26 cellular contexts compared by ENCODE assay signal in genomic region chr6:157307661-157308060, GRCh38. TPM values are rescaled to one million over a fixed set of nuclear protein-coding genes. Genes with fewer than 3 reads are reported as not detected.
DNase-seq lines count a peak whose midpoint lies in the region; ATAC-seq, FAIRE-seq and TF ChIP-seq lines count a peak whose summit lies in the region.
"Had no signal": no experiment of that assay in that cellular context is flagged by ENCODE, and none has a peak within 500 bp of the region (broad histone marks: within the 10 kb centered on the region; RNA-seq: fewer than 3 reads in every experiment).

No MANE protein-coding gene starts in this region.

- no peak overlapping the region for H2AK9ac ChIP-seq in IMR-90 (replicated peaks; ENCODE audit: low read depth, low read length, poor library complexity)

- no peak overlapping the region for H3K56ac ChIP-seq in IMR-90 (ENCODE audit: extremely low read depth, insufficient read depth, low read length)

- H2BK15ac ChIP-seq in IMR-90 (ENCODE audit: low read depth, low read length) = no peak overlapping the region

- TF ChIP-seq EP300 in HepG2 (IDR thresholded peaks at IDR 0.05; ENCODE audit: low read depth in 2 of 2, low read length in 2 of 2) (no peak), HepG2 (CRISPR knock-in tag; IDR thresholded peaks at IDR 0.05; ENCODE audit: borderline replicate concordance) (no peak), K562 (IDR thresholded peaks at IDR 0.05; ENCODE audit: low read length) (no peak)

- ATAC-seq in HepG2 = no peak
- ATAC-seq in right lobe of liver = no peak
- no peak for ATAC-seq in IMR-90 (ENCODE audit: low read depth)
- ATAC-seq in K562 = no peak
- ATAC-seq in GM19328 (IDR thresholded peaks at IDR 0.05; ENCODE audit: unreplicated experiment) = no peak
- ATAC-seq: GM12878 had no signal

- no peak for FAIRE-seq in HepG2 (lab: Jason Lieb, UNC)
- FAIRE-seq in K562 (lab: Jason Lieb, UNC) = no peak
- FAIRE-seq: GM12878, GM12892, GM18507 had no signal

- H3K9me1 ChIP-seq in IMR-90 (ENCODE audit: insufficient read depth, low read length) = peaks cover 28% of the 10 kb centered on the region
- no peaks in the 10 kb centered on the region for H3K9me1 ChIP-seq in K562 (ENCODE audit: control insufficient read depth, insufficient read depth, low read length)

- no peak overlapping the region for H2BK5ac ChIP-seq in IMR-90 (ENCODE audit: low read depth, low read length, poor library complexity, severe bottlenecking)

- intact Hi-C loops in HepG2 (cut with micrococcal nuclease; ENCODE audit: unreplicated experiment) (no loop called here), right lobe of liver (cut with DNase I) (no loop called here), IMR-90 (cut with micrococcal nuclease) (no loop called here), K562 (cut with micrococcal nuclease) (no loop called here)

- CTCF ChIA-PET in HepG2 (lab: Yijun Ruan, JAX; ENCODE audit: low intra/inter-chr PET ratio, low total read pairs) (no interaction called here), IMR-90 (lab: Yijun Ruan, JAX) (no interaction called here), K562 (lab: Yijun Ruan, JAX; ENCODE audit: low intra/inter-chr PET ratio) (no interaction called here)

- H3K4me1 ChIP-seq in HepG2 (ENCODE audit: insufficient read depth, low read length) (peaks cover 13% of the 10 kb centered on the region), right lobe of liver (peaks cover 0 to 33% (median 12%) of the 10 kb centered on the region in 4 donors), IMR-90 (ENCODE audit: control insufficient read depth, insufficient read depth, low read length) (peaks cover 12% of the 10 kb centered on the region), K562 (replicated peaks in 1 of 2; ENCODE audit: control insufficient read depth in 2 of 2, insufficient read depth in 2 of 2, low read length in 2 of 2) (peaks cover 18 to 23% of the 10 kb centered on the region in 2 experiments)

- H3K9me3 ChIP-seq in HepG2 (ENCODE audit: low read length) (no peaks in the 10 kb centered on the region), right lobe of liver (no peaks in the 10 kb centered on the region), IMR-90 (ENCODE audit: control insufficient read depth, insufficient read depth, low read length) (no peaks in the 10 kb centered on the region), K562 (replicated peaks; ENCODE audit: control insufficient read depth, insufficient read depth, low read depth, low read length) (no peaks in the 10 kb centered on the region)
- H3K9me3 ChIP-seq: BE2C, BLaER1 had no signal

- no peak overlapping the region for H2BK20ac ChIP-seq in IMR-90 (ENCODE audit: low read depth, low read length)

- no peak overlapping the region for H2AK5ac ChIP-seq in IMR-90 (ENCODE audit: low read depth, low read length)

- H3K9ac ChIP-seq in HepG2 (ENCODE audit: insufficient read depth, low read depth, low read length) (no peak overlapping the region), IMR-90 (ENCODE audit: low read depth, low read length) (no peak overlapping the region), K562 (ENCODE audit: insufficient read depth in 1 of 2, low read depth in 2 of 2, low read length in 2 of 2) (no peak overlapping the region)
- H3K9ac ChIP-seq: BLaER1 had no signal

- H3K23ac ChIP-seq in IMR-90 (ENCODE audit: low read depth, low read length) = no peak overlapping the region

- TF ChIP-seq RAD21 in HepG2 (CRISPR knock-in tag; IDR thresholded peaks at IDR 0.05) (no peak), IMR-90 (IDR thresholded peaks at IDR 0.05; ENCODE audit: low read length) (no peak), K562 (CRISPR knock-in tag; conservative IDR thresholded peaks at IDR 0.05 in 1 of 2, IDR thresholded peaks at IDR 0.05 in 1 of 2) (no peak)

- H4K5ac ChIP-seq in IMR-90 (ENCODE audit: low read depth, low read length) = no peak overlapping the region

- H3K79me1 ChIP-seq in IMR-90 (ENCODE audit: low read depth in 1 of 2, low read length in 2 of 2) = peaks cover 13 to 31% of the 10 kb centered on the region in 2 experiments

- no peak overlapping the region for H3K18ac ChIP-seq in IMR-90 (ENCODE audit: low read depth, low read length)

- no peak overlapping the region for H2BK120ac ChIP-seq in IMR-90 (ENCODE audit: low read depth, low read length)

- H3K79me2 ChIP-seq in HepG2 (ENCODE audit: insufficient read depth, low read length) = no peaks in the 10 kb centered on the region
- H3K79me2 ChIP-seq in K562 (ENCODE audit: control insufficient read depth, insufficient read depth, low read length) = no peaks in the 10 kb centered on the region; the same call in 2 of the 3 replicates

- 98% methylated on average over 5 of the region's 5 CpGs for WGBS in HepG2 (ENCODE audit: low lambda C conversion rate)
- WGBS in right lobe of liver (ENCODE audit: insufficient coverage, low coverage, low lambda C conversion rate, missing lambda C conversion rate) = 78% methylated on average over 5 of the region's 5 CpGs
- 100% methylated on average over 1 of the region's 5 CpGs; no CpG with 5 or more reads in 1 of the 2 experiments for WGBS in IMR-90 (ENCODE audit: extremely low coverage in 2 of 2, insufficient read length in 1 of 2), 2 experiments
- WGBS in K562 (ENCODE audit: insufficient coverage, low coverage, missing lambda C conversion rate) = 91% methylated on average over 5 of the region's 5 CpGs

- dilution Hi-C loops in IMR-90 (cut with HindIII; ENCODE audit: low sequenced_read_pairs, unreplicated experiment) = no loop called here

- H2AFZ ChIP-seq in HepG2 (ENCODE audit: low read length) = no peak overlapping the region
- H2AFZ ChIP-seq in IMR-90 (replicated peaks; ENCODE audit: low read length, poor library complexity) = no peak overlapping the region
- H2AFZ ChIP-seq in K562 (ENCODE audit: low read depth, low read length) = no peak overlapping the region

- no peak for TF ChIP-seq CTCF in HepG2 (CRISPR knock-in tag; IDR thresholded peaks at IDR 0.05)
- no peak for TF ChIP-seq CTCF in right lobe of liver (IDR thresholded peaks at IDR 0.05)
- TF ChIP-seq CTCF in IMR-90 (conservative IDR thresholded peaks at IDR 0.05; ENCODE audit: low read depth, low read length) = no peak
- TF ChIP-seq CTCF in K562 (IDR thresholded peaks at IDR 0.05 in 2 of 3, conservative IDR thresholded peaks at IDR 0.05 in 1 of 3; ENCODE audit: insufficient read depth in 2 of 3, low read depth in 1 of 3, low read length in 3 of 3) = no peak

- DNase-seq in HepG2 (ENCODE audit: low spot score) = no peak
- DNase-seq in right lobe of liver = no peak
- no peak for DNase-seq in IMR-90
- no peak for DNase-seq in K562 (ENCODE audit: extremely low read depth in 1 of 4, low spot score in 3 of 4)
- no peak for DNase-seq in NCI-H69 (lab: John Stamatoyannopoulos, UW)
- DNase-seq in NOMO-1 treated with DMSO at 0.1 percent for 48 hours (lab: John Stamatoyannopoulos, UW; ENCODE audit: unreplicated experiment) = no peak
- DNase-seq: ACHN; BE2C; C1 segment of cervical spinal cord; CD4-positive, alpha-beta memory T cell; CD4-positive, CD25-positive, alpha-beta regulatory T cell; CD8-positive, alpha-beta memory T cell; COR-L47; DMS 273 treated with DMSO at 0.1 percent for 48 hours; DMS153; DMS53; DMS79; DND-41; EL; GDM1 had no signal

- no peak overlapping the region for H3K27ac ChIP-seq in HepG2 (ENCODE audit: extremely low read length, insufficient read depth, low read length)
- H3K27ac ChIP-seq in right lobe of liver = no peak overlapping the region
- no peak overlapping the region for H3K27ac ChIP-seq in IMR-90 (ENCODE audit: insufficient read depth, low read length)
- no peak overlapping the region for H3K27ac ChIP-seq in K562 (ENCODE audit: extremely low read depth, low read depth, low read length)
- H3K27ac ChIP-seq: 22Rv1, BLaER1 had no signal

- TF ChIP-seq POLR2A in HepG2 (IDR thresholded peaks at IDR 0.05; ENCODE audit: insufficient read depth in 1 of 2, low read depth in 2 of 2, low read length in 2 of 2) (no peak), right lobe of liver (IDR thresholded peaks at IDR 0.05) (no peak), IMR-90 (IDR thresholded peaks at IDR 0.05; ENCODE audit: low read depth, low read length) (no peak), K562 (conservative IDR thresholded peaks at IDR 0.05) (no peak)

- no peaks in the 10 kb centered on the region; the same call in 1 of the 2 replicates for H4K20me1 ChIP-seq in HepG2 (ENCODE audit: insufficient read depth, low read length)
- H4K20me1 ChIP-seq in IMR-90 (ENCODE audit: insufficient read depth, low read length) = peaks cover 4% of the 10 kb centered on the region
- peaks cover 18% of the 10 kb centered on the region for H4K20me1 ChIP-seq in K562 (replicated peaks; ENCODE audit: control insufficient read depth, insufficient read depth, low read length)

- H3K4me3 ChIP-seq in HepG2 (replicated peaks in 1 of 3; ENCODE audit: insufficient read depth in 1 of 3, low read depth in 2 of 3, low read length in 3 of 3) = no peak overlapping the region
- no peak overlapping the region for H3K4me3 ChIP-seq in right lobe of liver
- H3K4me3 ChIP-seq in IMR-90 (ENCODE audit: insufficient read depth, low read depth, low read length) = no peak overlapping the region
- no peak overlapping the region for H3K4me3 ChIP-seq in K562
- H3K4me3 ChIP-seq: BLaER1, GM12878 had no signal

- no peak overlapping the region for H4K8ac ChIP-seq in IMR-90 (ENCODE audit: low read depth in 2 of 2, low read length in 2 of 2)

- in situ Hi-C loops in HepG2 (cut with HindIII; ENCODE audit: extremely low pct_ligation_motif_present, low pct_unique_long_range_greater_than_20kb) (no loop called here), IMR-90 (cut with MboI; ENCODE audit: low sequenced_read_pairs) (loop anchor here (25.0 kb wide), 1 partner anchor 580 kb away; no protein-coding TSS in a partner anchor), K562 (cut with MboI) (no loop called here)

- POLR2A ChIA-PET in HepG2 (lab: Yijun Ruan, JAX) = no interaction called here
- POLR2A ChIA-PET in IMR-90 (lab: Charles Lee; ENCODE audit: unreplicated experiment) = no interaction called here
- POLR2A ChIA-PET in K562 (lab: Yijun Ruan, JAX) = interaction anchor here (0.6 to 1.4 kb wide), 3 partner anchors 9 to 49 kb away, joined by 3 to 4 read pairs (median 4); partner anchors contain the start of gene TMEM242

- no peak overlapping the region for H3K4ac ChIP-seq in IMR-90 (ENCODE audit: low read depth, low read length)

- BruUV-seq in HepG2 (replicated peaks; lab: Mats Ljungman, UMichigan) (no TSS peak), IMR-90 (replicated peaks; lab: Mats Ljungman, UMichigan) (no TSS peak), K562 (replicated peaks; lab: Mats Ljungman, UMichigan) (no TSS peak)

- H3K36me3 ChIP-seq in HepG2 (replicated peaks in 1 of 2; ENCODE audit: control insufficient read depth in 1 of 2, insufficient read depth in 2 of 2, low read length in 2 of 2) (peaks cover 7 to 16% of the 10 kb centered on the region in 2 experiments), right lobe of liver (no peaks in the 10 kb centered on the region), IMR-90 (ENCODE audit: control insufficient read depth, insufficient read depth, low read length) (peaks cover 10% of the 10 kb centered on the region), K562 (ENCODE audit: control insufficient read depth, insufficient read depth, low read length) (peaks cover 15% of the 10 kb centered on the region)
- H3K36me3 ChIP-seq: BE2C had no signal

- H4K91ac ChIP-seq in IMR-90 (ENCODE audit: insufficient read depth, low read depth, low read length) = no peak overlapping the region

- H3K4me2 ChIP-seq in HepG2 (ENCODE audit: low read depth, low read length) (no peak overlapping the region), IMR-90 (ENCODE audit: low read depth, low read length) (no peak overlapping the region), K562 (ENCODE audit: insufficient read depth, low read length) (no peak overlapping the region)
- H3K4me2 ChIP-seq: BLaER1 had no signal

- no peaks in the 10 kb centered on the region for H3K27me3 ChIP-seq in HepG2 (ENCODE audit: control insufficient read depth in 1 of 2, insufficient read depth in 2 of 2, low read length in 2 of 2)
- H3K27me3 ChIP-seq in right lobe of liver = no peaks in the 10 kb centered on the region
- no peaks in the 10 kb centered on the region for H3K27me3 ChIP-seq in IMR-90 (ENCODE audit: control insufficient read depth, insufficient read depth, low read length)
- H3K27me3 ChIP-seq in K562 (ENCODE audit: control insufficient read depth in 2 of 2, insufficient read depth in 2 of 2, low read length in 2 of 2) = no peaks in the 10 kb centered on the region
- H3K27me3 ChIP-seq: BE2C, BLaER1 had no signal

- no peak overlapping the region for H3K14ac ChIP-seq in IMR-90 (replicated peaks; ENCODE audit: low read depth, low read length)

RNA-seq across cellular contexts. Expression of gene TMEM242, which starts 15.7 kb away (rescaled TPM):
- total RNA-seq in HepG2 (2016; rRNA removed; fragmentation: Illumina TruSeq; extraction: Trizol) = 6.4 and 11.1 TPM in 2 replicates
- 0.91 and 1.3 TPM in 2 replicates for total RNA-seq in HepG2 (2016; cell fraction: cytosol; rRNA removed; fragmentation: Illumina TruSeq; extraction: Trizol; ENCODE audit: low read depth)
- 5.9 and 10.4 TPM in 2 replicates for total RNA-seq in HepG2 (2016; cell fraction: insoluble cytoplasmic fraction; rRNA removed; fragmentation: Illumina TruSeq; extraction: Trizol)
- total RNA-seq in HepG2 (2016; cell fraction: membrane; rRNA removed; fragmentation: Illumina TruSeq; extraction: Trizol) = 3.0 and 3.2 TPM in 2 replicates
- total RNA-seq in HepG2 (2016; cell fraction: nucleus; rRNA removed; fragmentation: Illumina TruSeq; extraction: Trizol) = 14.8 and 18.0 TPM in 2 replicates
- polyA plus RNA-seq in HepG2 (2011; rRNA removed) = 5.6 and 5.7 TPM in 2 replicates
- polyA plus RNA-seq in HepG2 (2011; cell fraction: cytosol; rRNA removed) = 2.8 and 4.4 TPM in 2 replicates
- polyA plus RNA-seq in HepG2 (2011; cell fraction: nucleus; rRNA removed) = 5.2 and 5.7 TPM in 2 replicates
- polyA plus RNA-seq in HepG2 (2012) = 8.0 and 9.3 TPM in 2 replicates
- polyA plus RNA-seq in HepG2 (2016; cell fraction: cytosol; fragmentation: Illumina TruSeq; extraction: Trizol; ENCODE audit: low read depth) = 1.8 TPM in 2 replicates
- 5.5 and 5.8 TPM in 2 replicates for polyA plus RNA-seq in HepG2 (2016; cell fraction: insoluble cytoplasmic fraction; fragmentation: Illumina TruSeq; extraction: Trizol; ENCODE audit: low read depth)
- 2.5 and 2.6 TPM in 2 replicates for polyA plus RNA-seq in HepG2 (2016; cell fraction: membrane; fragmentation: Illumina TruSeq; extraction: Trizol; ENCODE audit: low read depth)
- polyA plus RNA-seq in HepG2 (2016; cell fraction: nucleus; fragmentation: Illumina TruSeq; extraction: Trizol; ENCODE audit: insufficient read depth, low read depth) = 12.7 and 12.8 TPM in 2 replicates
- 2.1 and 2.2 TPM in 2 replicates for polyA minus RNA-seq in HepG2 (2011; rRNA and poly(A)+ RNA removed; ENCODE audit: low replicate concordance)
- 1.1 TPM in 2 replicates for polyA minus RNA-seq in HepG2 (2011; cell fraction: cytosol; rRNA and poly(A)+ RNA removed)
- 21.8 and 23.6 TPM in 2 replicates for polyA minus RNA-seq in HepG2 (2011; cell fraction: nucleus; rRNA and poly(A)+ RNA removed)
- total RNA-seq in right lobe of liver = 1 to 10 TPM; 4.4 to 8.8 (median 7.3) TPM
- total RNA-seq in IMR-90 (2012; rRNA removed) = 2.3 and 4.2 TPM in 2 replicates
- 4.3 and 4.6 TPM in 2 replicates for polyA plus RNA-seq in IMR-90 (2012; rRNA removed)
- polyA plus RNA-seq in IMR-90 (2012; cell fraction: cytosol; rRNA removed) = 1.9 and 2.1 TPM in 2 replicates
- 0.70 and 2.6 TPM in 2 replicates for polyA plus RNA-seq in IMR-90 (2012; cell fraction: nucleus; rRNA removed; ENCODE audit: low replicate concordance)
- 22.9 and 46.7 TPM in 2 replicates for total RNA-seq in K562 (2011; cell fraction: chromatin; rRNA removed; ENCODE audit: low replicate concordance)
- 19.5 and 19.6 TPM in 2 replicates for total RNA-seq in K562 (2011; cell fraction: nucleolus; rRNA removed)
- total RNA-seq in K562 (2011; cell fraction: nucleoplasm; rRNA removed) = 38.3 and 79.8 TPM in 2 replicates
- 10.1 and 16.3 TPM in 2 replicates for total RNA-seq in K562 (2014; rRNA removed)
- total RNA-seq in K562 (2014; rRNA removed; fragmentation: Illumina TruSeq; extraction: Trizol) = 14.2 and 15.4 TPM in 2 replicates
- 9.0 and 9.5 TPM in 2 replicates for total RNA-seq in K562 (2015; rRNA removed; fragmentation: Illumina TruSeq; extraction: Trizol)
- total RNA-seq in K562 (2021) = 17.0 and 18.2 TPM in 2 replicates
- 13.1 and 16.5 TPM in 2 replicates for polyA plus RNA-seq in K562 (2011; rRNA removed)
- 3.9 and 6.4 TPM in 2 replicates for polyA plus RNA-seq in K562 (2011; cell fraction: cytosol; rRNA removed)
- polyA plus RNA-seq in K562 (2011; cell fraction: nucleus; rRNA removed) = 5.9 and 7.9 TPM in 2 replicates
- 10.4 and 13.3 TPM in 2 replicates for polyA plus RNA-seq in K562 (2012)
- 10.7 and 11.4 TPM in 2 replicates for polyA plus RNA-seq in K562 (2014; fragmentation: Illumina TruSeq; extraction: Trizol)
- polyA plus RNA-seq in K562 (2014; fragmentation: Nextera tagmentation; extraction: Ambion mirVana) = 10 to 100 TPM; 24.3 to 35.3 TPM
- polyA plus RNA-seq in K562 (2014; rRNA removed) = 20.9 and 23.8 TPM in 2 replicates
- polyA minus RNA-seq in K562 (2011; rRNA and poly(A)+ RNA removed) = 6.4 and 7.7 TPM in 2 replicates
- polyA minus RNA-seq in K562 (2011; cell fraction: cytosol; rRNA and poly(A)+ RNA removed) = 1.6 and 2.5 TPM in 2 replicates
- polyA minus RNA-seq in K562 (2011; cell fraction: nucleus; rRNA and poly(A)+ RNA removed) = 7.5 and 10.7 TPM in 2 replicates

Comparison
In these comparisons a context has a peak if more than half of its experiments do, and no peak if none do; other contexts are left out.
1. Of the 241 proteins assayed by ChIP-seq in both HepG2 and K562: peak only in HepG2: none; only in K562: MAFG; in both: MAFF and MAFK; in neither: 238.